Comparison of ENCODE assay signal across 23 cellular contexts in the genomic region with DNA sequence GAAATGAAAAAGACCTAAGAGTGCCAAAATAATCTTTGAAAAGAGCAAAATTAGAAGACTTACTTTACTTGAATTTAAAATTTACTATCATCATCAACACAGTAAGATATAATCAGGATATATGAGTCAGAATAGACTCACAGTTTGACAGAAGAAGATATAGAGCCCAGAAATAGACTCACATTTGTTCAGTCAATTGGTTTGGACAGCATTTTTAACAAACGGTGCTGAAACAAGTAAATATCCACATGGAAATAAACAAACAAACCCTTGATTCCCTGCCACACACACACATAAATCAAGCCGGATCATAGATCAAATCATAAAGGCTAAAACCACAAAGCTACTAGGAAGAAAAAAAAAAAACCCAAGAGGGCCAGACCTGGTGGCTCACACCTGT.
"Had no signal": no experiment of that assay in that cellular context is flagged by ENCODE, and none has a peak within 500 bp of the region (broad histone marks: within the 10 kb centered on the region; RNA-seq: fewer than 3 reads in every experiment).

No MANE protein-coding gene starts in this region.

- H3K4me1 Mint-ChIP-seq: activated CD4-positive, alpha-beta T cell treated with anti-CD3 and anti-CD28 coated beads, Interleukin-2, amount 10 ng/mL, durations not matched to agents 24 days and 14 days; activated naive CD8-positive, alpha-beta T cell treated with anti-CD3 and anti-CD28 coated beads, Interleukin-2, amount 50 U/mL, for 24 hours; brain; neural crest cell had no signal

- H3K36me3 Mint-ChIP-seq: brain had no signal

- H3K4me1 ChIP-seq: gastroesophageal sphincter, heart left ventricle, left lung, tibial artery had no signal

- H3K4me3 Mint-ChIP-seq: activated CD4-positive, alpha-beta T cell treated with anti-CD3 and anti-CD28 coated beads, Interleukin-2, amount 10 ng/mL, durations not matched to agents 24 days and 14 days; activated CD8-positive, alpha-beta T cell treated with anti-CD3 and anti-CD28 coated beads, Interleukin-2, amount 10 ng/mL, durations not matched to agents 7 days and 5 days; activated naive CD4-positive, alpha-beta T cell treated with anti-CD3 and anti-CD28 coated beads for 36 hours; activated naive CD8-positive, alpha-beta T cell treated with anti-CD3 and anti-CD28 coated beads, Interleukin-2, amount 50 U/mL, for 24 hours; activated T-cell treated with anti-CD3 and anti-CD28 coated beads, Interleukin-2, amount 50 U/mL, for 24 hours; brain; neural crest cell had no signal

- H3K27me3 Mint-ChIP-seq: activated CD4-positive, alpha-beta T cell treated with anti-CD3 and anti-CD28 coated beads, Interleukin-2, amount 10 ng/mL, durations not matched to agents 24 days and 14 days; activated T-cell treated with anti-CD3 and anti-CD28 coated beads, Interleukin-2, amount 50 U/mL, for 24 hours had no signal

- DNase-seq: activated CD4-positive, alpha-beta T cell treated with anti-CD3 and anti-CD28 coated beads, Interleukin-2, amount 10 ng/mL, durations not matched to agents 24 days and 14 days; activated CD8-positive, alpha-beta T cell treated with anti-CD3 and anti-CD28 coated beads, Interleukin-2, amount 10 ng/mL, durations not matched to agents 7 days and 5 days; activated naive CD4-positive, alpha-beta T cell treated with anti-CD3 and anti-CD28 coated beads for 36 hours; activated naive CD8-positive, alpha-beta T cell treated with anti-CD3 and anti-CD28 coated beads, Interleukin-2, amount 50 U/mL, for 24 hours; activated T-cell treated with anti-CD3 and anti-CD28 coated beads, Interleukin-2, amount 50 U/mL, for 24 hours; anterior cingulate cortex; central memory CD4-positive, alpha-beta T cell; dorsolateral prefrontal cortex; erythroblast; heart left ventricle; left lung; midbrain; retina; stimulated activated CD4-positive, alpha-beta T cell treated with anti-CD3 and anti-CD28 coated beads, Interleukin-12 subunit alpha, Interleukin-12 subunit beta, amount 100 ng/mL, for 4 hours; stimulated activated CD4-positive, alpha-beta T cell treated with anti-CD3 and anti-CD28 coated beads, Interleukin-1b, Interleukin-23, amount 100 ng/mL, for 48 hours; stimulated activated naive CD4-positive, alpha-beta T cell treated with Interleukin-2 at 50 U/mL for 16 hours; substantia nigra; T-helper 9 cell; tibial artery had no signal

- ATAC-seq: activated CD8-positive, alpha-beta T cell treated with anti-CD3 and anti-CD28 coated beads, Interleukin-2, amount 10 ng/mL, durations not matched to agents 7 days and 5 days; activated naive CD8-positive, alpha-beta T cell treated with anti-CD3 and anti-CD28 coated beads, Interleukin-2, amount 50 U/mL, for 24 hours; gastroesophageal sphincter; heart left ventricle; left lung had no signal

- H3K36me3 ChIP-seq: gastroesophageal sphincter, heart left ventricle, left lung, tibial artery had no signal

- H3K9me3 ChIP-seq: gastroesophageal sphincter, tibial artery had no signal

- H3K4me3 ChIP-seq: dorsolateral prefrontal cortex, gastroesophageal sphincter, heart left ventricle, left lung, tibial artery had no signal

- H3K27ac Mint-ChIP-seq: activated CD4-positive, alpha-beta T cell treated with anti-CD3 and anti-CD28 coated beads, Interleukin-2, amount 10 ng/mL, durations not matched to agents 24 days and 14 days; activated CD8-positive, alpha-beta T cell treated with anti-CD3 and anti-CD28 coated beads, Interleukin-2, amount 10 ng/mL, durations not matched to agents 7 days and 5 days; activated naive CD4-positive, alpha-beta T cell treated with anti-CD3 and anti-CD28 coated beads for 36 hours; activated naive CD8-positive, alpha-beta T cell treated with anti-CD3 and anti-CD28 coated beads, Interleukin-2, amount 50 U/mL, for 24 hours; activated T-cell treated with anti-CD3 and anti-CD28 coated beads, Interleukin-2, amount 50 U/mL, for 24 hours; activated T-helper 2 cell treated with anti-CD3 and anti-CD28 coated beads, Interferon-gamma antibody, Interleukin-2, Interleukin-4, amounts not matched to agents 10 μg/mL and 5 μg/mL and 100 μg/mL, durations not matched to agents 14 hours and 24 hours and 36 hours; brain had no signal

- H3K27ac ChIP-seq: dorsolateral prefrontal cortex, gastroesophageal sphincter, heart left ventricle, left lung, tibial artery had no signal

- H3K27me3 ChIP-seq: gastroesophageal sphincter, left lung, tibial artery had no signal
